7 cellular contexts compared by ENCODE assay signal in genomic region chr1:113928129-113928949, GRCh38. TPM values are rescaled to one million over a fixed set of nuclear protein-coding genes. Genes with fewer than 3 reads are reported as not detected.
DNase-seq lines count a peak whose midpoint lies in the region; ATAC-seq and TF ChIP-seq lines count a peak whose summit lies in the region.

No MANE protein-coding gene starts in this region.

- peak overlapping the region; percentile 99 for H3K27ac Mint-ChIP-seq in activated naive CD8-positive, alpha-beta T cell treated with anti-CD3 and anti-CD28 coated beads for 36 hours

- TF ChIP-seq CTCF in spleen (IDR thresholded peaks at IDR 0.05 in 8 of 11, conservative IDR thresholded peaks at IDR 0.05 in 3 of 11): no peak

- H3K27me3 ChIP-seq in spleen (replicated peaks in 1 of 7): no peaks in the 10 kb centered on the region

- H3K27me3 Mint-ChIP-seq in activated naive CD8-positive, alpha-beta T cell treated with anti-CD3 and anti-CD28 coated beads for 36 hours: no peaks in the 10 kb centered on the region

- no peaks in the 10 kb centered on the region for H3K36me3 ChIP-seq in spleen

- H3K36me3 Mint-ChIP-seq in activated naive CD8-positive, alpha-beta T cell treated with anti-CD3 and anti-CD28 coated beads for 36 hours: peaks cover 3% of the 10 kb centered on the region

- 8 to 11% (median 10%) methylated on average over 7 of the region's 7 CpGs for WGBS in spleen, 5 donors

- no peaks in the 10 kb centered on the region for H3K9me3 ChIP-seq in spleen

- H3K4me3 ChIP-seq in iPS-11a (ENCODE audit: low read depth, low read length) (peak overlapping the region; percentile 96), spleen (peak overlapping the region; percentile 85 to 96 (median 90))

- no peak for TF ChIP-seq POLR2A in spleen (IDR thresholded peaks at IDR 0.05)

- DNase-seq in activated naive CD8-positive, alpha-beta T cell treated with anti-CD3 and anti-CD28 coated beads for 36 hours: no peak
- DNase-seq in spleen: no peak
- no peak for DNase-seq in foreskin melanocyte
- DNase-seq in retina: no peak

- intact Hi-C loops in spleen (cut with DNase I; ENCODE audit: low total_unique reads): no loop called here

- peaks cover 34% of the 10 kb centered on the region for H3K4me1 Mint-ChIP-seq in activated naive CD8-positive, alpha-beta T cell treated with anti-CD3 and anti-CD28 coated beads for 36 hours

- H3K4me1 ChIP-seq in spleen: peaks cover 26 to 49% (median 44%) of the 10 kb centered on the region in 6 donors

- H3K4me3 Mint-ChIP-seq in activated naive CD8-positive, alpha-beta T cell treated with anti-CD3 and anti-CD28 coated beads for 36 hours: peak overlapping the region; percentile 95

- peak; percentile 23 for ATAC-seq in GM19035 (IDR thresholded peaks at IDR 0.05; ENCODE audit: unreplicated experiment)
- ATAC-seq in HG03442 (IDR thresholded peaks at IDR 0.05; ENCODE audit: unreplicated experiment): peak; percentile 22

- no peaks in the 10 kb centered on the region for H3K9me3 Mint-ChIP-seq in activated naive CD8-positive, alpha-beta T cell treated with anti-CD3 and anti-CD28 coated beads for 36 hours

- peak overlapping the region; percentile 95 to 99 (median 98) for H3K27ac ChIP-seq in spleen

RNA-seq across cellular contexts. Expression of gene HIPK1, which starts 0.8 kb away (rescaled TPM):
- total RNA-seq in activated naive CD8-positive, alpha-beta T cell treated with anti-CD3 and anti-CD28 coated beads for 36 hours: 10 to 100 TPM; 41.1 to 45.7 TPM
- total RNA-seq in spleen: 10 to 100 TPM; 62.5 to 92.3 (median 76.5) TPM
- polyA plus RNA-seq in spleen: 10 to 100 TPM in 1 of 3 donors, 1 to 10 TPM in 2; 7.1 to 10.4 (median 7.2) TPM

RNA-seq across cellular contexts. Expression of gene DCLRE1B, which starts 23.2 kb away (rescaled TPM):
- total RNA-seq in activated naive CD8-positive, alpha-beta T cell treated with anti-CD3 and anti-CD28 coated beads for 36 hours: 10 to 100 TPM; 25.2 to 26.5 TPM
- 10 to 100 TPM in 1 of 7 donors, 1 to 10 TPM in 6; 6.7 to 10.5 (median 8.0) TPM for total RNA-seq in spleen
- 1 to 10 TPM; 1.9 to 3.5 (median 2.4) TPM for polyA plus RNA-seq in spleen

RNA-seq across cellular contexts. Expression of gene AP4B1, which starts 23.7 kb away (rescaled TPM):
- total RNA-seq in activated naive CD8-positive, alpha-beta T cell treated with anti-CD3 and anti-CD28 coated beads for 36 hours: 10 to 100 TPM; 36.8 to 37.7 TPM
- 10 to 100 TPM; 23.9 to 58.0 (median 33.1) TPM for total RNA-seq in spleen
- 10 to 100 TPM; 24.9 to 52.3 (median 27.5) TPM for polyA plus RNA-seq in spleen

RNA-seq across cellular contexts. Expression of gene BCL2L15, which starts 41.0 kb away (rescaled TPM):
- total RNA-seq in activated naive CD8-positive, alpha-beta T cell treated with anti-CD3 and anti-CD28 coated beads for 36 hours: 1 to 10 TPM in 1 of 2 experiments, under 1 TPM in 1; 0.88 to 2.2 TPM
- total RNA-seq in spleen: 1 to 10 TPM; 1.5 to 7.1 (median 2.2) TPM
- polyA plus RNA-seq in spleen: under 1 TPM; 0.64 to 0.83 (median 0.67) TPM

RNA-seq across cellular contexts. Expression of gene OLFML3, which starts 50.9 kb away (rescaled TPM):
- under 1 TPM in 1 of 2 experiments, not detected in 1; 0.20 TPM for total RNA-seq in activated naive CD8-positive, alpha-beta T cell treated with anti-CD3 and anti-CD28 coated beads for 36 hours
- 10 to 100 TPM in 1 of 7 donors, 1 to 10 TPM in 6; 1.2 to 10.9 (median 6.6) TPM for total RNA-seq in spleen
- 1 to 10 TPM; 2.6 to 6.1 (median 3.8) TPM for polyA plus RNA-seq in spleen
